12 cellular contexts compared by ENCODE assay signal in genomic region chrX:87900320-87900908, GRCh38.
A peak's percentile ranks its signal among the peaks of the same experiment; 100 is the strongest.
DNase-seq lines count a peak whose midpoint lies in the region; ATAC-seq lines count a peak whose summit lies in the region.
"Had no signal": no experiment of that assay in that cellular context is flagged by ENCODE, and none has a peak within 500 bp of the region (broad histone marks: within the 10 kb centered on the region; RNA-seq: fewer than 3 reads in every experiment).

No MANE protein-coding gene starts in this region.

- H3K36me3 ChIP-seq in H7 (replicated peaks; ENCODE audit: control insufficient read depth, insufficient read depth, low read length), result no peaks in the 10 kb centered on the region

- H3K36me3 Mint-ChIP-seq in stimulated activated effector memory CD8-positive, alpha-beta T cell treated with anti-CD3 and anti-CD28 coated beads, Interleukin-12 subunit alpha, Interleukin-12 subunit beta, amount 100 ng/mL, for 72 hours, result no peaks in the 10 kb centered on the region
- H3K36me3 Mint-ChIP-seq: CD8-positive, alpha-beta T cell had no signal

- peak; percentile 0 for DNase-seq in activated T-cell treated with anti-CD3 and anti-CD28 coated beads for 24 hours (ENCODE audit: low read depth)
- DNase-seq in activated T-cell treated with anti-CD3 and anti-CD28 coated beads for 4 hours, result no peak
- DNase-seq in RPMI7951 (ENCODE audit: low read depth), result peak; percentile 35
- peak in 1 of 2 donors; percentile 47 for DNase-seq in stimulated activated effector memory CD8-positive, alpha-beta T cell treated with anti-CD3 and anti-CD28 coated beads, Interleukin-12 subunit alpha, Interleukin-12 subunit beta, amount 100 ng/mL, for 72 hours (ENCODE audit: low spot score in 2 of 2)
- DNase-seq in H7, result no peak
- DNase-seq in middle frontal gyrus (ENCODE audit: extremely low spot score, low spot score), result no peak
- DNase-seq in Right ventricle myocardium inferior (ENCODE audit: missing footprints), result no peak
- DNase-seq: effector CD8-positive, alpha-beta T cell; Right ventricle myocardium superior had no signal

- no peaks in the 10 kb centered on the region for H3K27me3 ChIP-seq in H7 (ENCODE audit: control insufficient read depth, insufficient read depth, low read length)

- intact Hi-C loops in Right ventricle myocardium inferior (cut with DNase I), result no loop called here

- no peak overlapping the region for H3K27ac Mint-ChIP-seq in stimulated activated effector memory CD8-positive, alpha-beta T cell treated with anti-CD3 and anti-CD28 coated beads, Interleukin-12 subunit alpha, Interleukin-12 subunit beta, amount 100 ng/mL, for 72 hours
- H3K27ac Mint-ChIP-seq: CD8-positive, alpha-beta T cell had no signal

- no peaks in the 10 kb centered on the region for H3K4me1 Mint-ChIP-seq in stimulated activated effector memory CD8-positive, alpha-beta T cell treated with anti-CD3 and anti-CD28 coated beads, Interleukin-12 subunit alpha, Interleukin-12 subunit beta, amount 100 ng/mL, for 72 hours
- H3K4me1 Mint-ChIP-seq: neural crest cell had no signal

- no peak overlapping the region for H3K4me3 Mint-ChIP-seq in stimulated activated effector memory CD8-positive, alpha-beta T cell treated with anti-CD3 and anti-CD28 coated beads, Interleukin-12 subunit alpha, Interleukin-12 subunit beta, amount 100 ng/mL, for 72 hours
- H3K4me3 Mint-ChIP-seq: CD8-positive, alpha-beta T cell; neural crest cell had no signal

- no peak overlapping the region for H3K4me3 ChIP-seq in H7 (ENCODE audit: insufficient read depth, low read depth, low read length)

- no peaks in the 10 kb centered on the region for H3K9me3 Mint-ChIP-seq in stimulated activated effector memory CD8-positive, alpha-beta T cell treated with anti-CD3 and anti-CD28 coated beads, Interleukin-12 subunit alpha, Interleukin-12 subunit beta, amount 100 ng/mL, for 72 hours
- H3K9me3 Mint-ChIP-seq: CD8-positive, alpha-beta T cell; neural crest cell had no signal

- peak; percentile 76 for ATAC-seq in HG02885 (IDR thresholded peaks at IDR 0.05; ENCODE audit: poor library complexity, unreplicated experiment)
- peak; percentile 57 for ATAC-seq in stimulated activated effector memory CD8-positive, alpha-beta T cell treated with anti-CD3 and anti-CD28 coated beads, Interleukin-12 subunit alpha, Interleukin-12 subunit beta, amount 100 ng/mL, for 72 hours
- no peak for ATAC-seq in Right ventricle myocardium inferior
- ATAC-seq: CD8-positive, alpha-beta T cell had no signal

Comparison
In these comparisons a context has a peak if more than half of its experiments do, and no peak if none do; other contexts are left out.
1. DNase-seq: peak in activated T-cell treated with anti-CD3 and anti-CD28 coated beads for 24 hours (single experiment) and RPMI7951 (single experiment); none in activated T-cell treated with anti-CD3 and anti-CD28 coated beads for 4 hours (single experiment), H7 (single experiment), middle frontal gyrus (single experiment) and Right ventricle myocardium inferior (single experiment).